Comparison of ENCODE assay signal across 8 cellular contexts in genomic region chr19:10251792-10252694, GRCh38. TPM values are rescaled to one million over a fixed set of nuclear protein-coding genes. Genes with fewer than 3 reads are reported as not detected.
A peak's percentile ranks its signal among the peaks of the same experiment; 100 is the strongest.
DNase-seq lines count a peak whose midpoint lies in the region; ATAC-seq and TF ChIP-seq lines count a peak whose summit lies in the region.

Gene MRPL4, plus strand, starts transcription at chr19:10252214. Its CDS starts 40 bp downstream, at chr19:10252254.

- ATAC-seq in GM18870 (IDR thresholded peaks at IDR 0.05; ENCODE audit: unreplicated experiment) = peak; percentile 88
- peak; percentile 83 for ATAC-seq in HG03135 (IDR thresholded peaks at IDR 0.05; ENCODE audit: unreplicated experiment)

- peak within 1 kb of the TSS; percentile 94 for H2AFZ ChIP-seq in ACC112 (ENCODE audit: low read length, unreplicated experiment)

- H3K4me1 ChIP-seq in ACC112 (ENCODE audit: control insufficient read depth, insufficient read depth, low read length, unreplicated experiment) (no peaks in the 10 kb centered on the region), breast epithelium (no peaks in the 10 kb centered on the region), iPS-20b (ENCODE audit: insufficient read depth, low read length) (no peaks in the 10 kb centered on the region; the same call in 1 of the 2 replicates)

- H3K36me3 ChIP-seq in ACC112 (ENCODE audit: insufficient read depth, low read length) = no peaks in the 10 kb centered on the region
- no peaks in the 10 kb centered on the region for H3K36me3 ChIP-seq in breast epithelium
- peaks cover 27% of the 10 kb centered on the region for H3K36me3 ChIP-seq in iPS-20b (ENCODE audit: insufficient read depth, low read depth, low read length)

- peaks cover 9% of the 10 kb centered on the region for H3K79me2 ChIP-seq in ACC112 (ENCODE audit: control insufficient read depth, insufficient read depth, low read length, unreplicated experiment)

- TF ChIP-seq CTCF in VCaP (conservative IDR thresholded peaks at IDR 0.05) (no peak), breast epithelium (IDR thresholded peaks at IDR 0.05) (no peak)

- H3K9me3 ChIP-seq in breast epithelium (no peaks in the 10 kb centered on the region), iPS-20b (ENCODE audit: insufficient read depth, low read depth, low read length) (no peaks in the 10 kb centered on the region)

- DNase-seq in NCI-H2196 treated with DMSO at 0.1 percent for 48 hours (lab: John Stamatoyannopoulos, UW; ENCODE audit: unreplicated experiment) (peak; percentile 98), breast epithelium (ENCODE audit: low spot score in 2 of 2) (peak; percentile 95 to 98)

- peak within 1 kb of the TSS; percentile 96 for H3K9ac ChIP-seq in iPS-20b (ENCODE audit: low read depth, low read length)

- intact Hi-C loops in breast epithelium (cut with DNase I; ENCODE audit: low total_unique reads) = no loop called here

- H3K4me3 ChIP-seq in ACC112 (ENCODE audit: low read depth, low read length) = peak within 1 kb of the TSS; percentile 97
- peak within 1 kb of the TSS; percentile 87 to 92 (median 88) for H3K4me3 ChIP-seq in breast epithelium
- peak within 1 kb of the TSS; percentile 100 for H3K4me3 ChIP-seq in iPS-20b (ENCODE audit: low read length)
- peak within 1 kb of the TSS; percentile 55 to 96 (median 78) for H3K4me3 ChIP-seq in skin epidermis

- H3K27me3 ChIP-seq in ACC112 (ENCODE audit: insufficient read depth, low read length) (no peaks in the 10 kb centered on the region), breast epithelium (no peaks in the 10 kb centered on the region), iPS-20b (ENCODE audit: insufficient read depth, low read length) (no peaks in the 10 kb centered on the region)

- peak within 1 kb of the TSS; percentile 48; the same call in 1 of the 2 replicates for H3K27ac ChIP-seq in ACC112 (ENCODE audit: low read depth, low read length)
- peak within 1 kb of the TSS; percentile 70 for H3K27ac ChIP-seq in VCaP
- peak within 1 kb of the TSS; percentile 85 for H3K27ac ChIP-seq in breast epithelium
- H3K27ac ChIP-seq in iPS-20b (ENCODE audit: low read length) = peak within 1 kb of the TSS; percentile 78
- peak within 1 kb of the TSS; percentile 35 to 91 (median 87) for H3K27ac ChIP-seq in skin epidermis

- no peak for TF ChIP-seq POLR2A in breast epithelium (IDR thresholded peaks at IDR 0.05)

RNA-seq across cellular contexts. Expression of gene MRPL4, which starts in this region (rescaled TPM):
- 10 to 100 TPM; 40.2 to 57.7 (median 52.7) TPM for total RNA-seq in breast epithelium

Comparison
In these comparisons a context has a peak if more than half of its experiments do, and no peak if none do; other contexts are left out.
1. Peak in every context shown above with its lines: DNase-seq, ATAC-seq, H3K4me3 ChIP-seq and H3K27ac ChIP-seq.